21 cellular contexts compared by ENCODE assay signal in the genomic region with DNA sequence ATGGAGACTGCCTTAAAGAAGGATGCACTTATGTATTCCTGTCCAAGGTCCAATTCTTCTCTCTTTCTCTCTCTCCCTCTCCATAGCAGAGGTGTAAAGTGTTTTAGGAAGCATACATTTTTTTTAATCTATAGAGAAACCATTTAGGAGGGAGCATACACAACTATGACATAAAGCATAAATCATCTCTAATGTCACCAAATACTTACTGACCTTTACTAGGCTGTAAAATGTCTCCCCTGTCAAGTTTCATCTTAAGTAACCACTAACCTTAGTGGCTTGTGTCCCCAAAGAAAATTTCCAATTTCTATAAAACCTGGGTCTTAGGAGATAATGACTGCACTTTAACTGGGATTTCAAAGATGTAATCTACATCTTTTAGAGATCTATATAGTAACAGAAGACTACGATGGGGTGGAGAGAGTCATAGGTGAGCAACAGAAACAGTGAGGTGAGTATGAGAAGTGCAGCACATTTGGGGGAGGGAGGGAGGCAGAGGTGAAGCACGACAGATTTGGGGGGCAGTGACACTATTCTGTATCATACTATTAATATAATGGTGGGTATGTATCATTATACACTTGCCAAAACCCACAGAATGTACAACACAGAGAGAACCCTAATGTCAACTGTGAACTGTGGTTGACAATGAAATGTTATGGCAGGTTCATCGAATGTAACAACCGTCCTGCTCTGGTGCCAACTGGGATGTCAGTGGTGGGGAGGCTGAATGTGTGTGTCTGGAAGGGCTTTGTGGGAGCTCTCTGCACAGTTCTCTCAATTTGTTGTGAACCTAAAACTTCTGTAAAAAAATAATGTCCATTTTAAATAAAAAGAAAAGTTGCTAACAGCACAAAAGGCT.
DNase-seq lines count a peak whose midpoint lies in the region; ATAC-seq and TF ChIP-seq lines count a peak whose summit lies in the region.
"Had no signal": no experiment of that assay in that cellular context is flagged by ENCODE, and none has a peak within 500 bp of the region (broad histone marks: within the 10 kb centered on the region; RNA-seq: fewer than 3 reads in every experiment).

No MANE protein-coding gene starts in this region.

- H3K27me3 Mint-ChIP-seq in activated CD4-positive, alpha-beta T cell treated with anti-CD3 and anti-CD28 coated beads, Interleukin-2, amount 10 ng/mL, durations not matched to agents 24 days and 14 days = no peaks in the 10 kb centered on the region
- H3K27me3 Mint-ChIP-seq in activated CD4-positive, alpha-beta memory T cell treated with anti-CD3 and anti-CD28 coated beads, Interleukin-2, amount 10 ng/mL, durations not matched to agents 7 days and 5 days = no peaks in the 10 kb centered on the region
- H3K27me3 Mint-ChIP-seq in endothelial cell (ENCODE audit: unreplicated experiment) = peaks cover 8% of the 10 kb centered on the region
- no peaks in the 10 kb centered on the region for H3K27me3 Mint-ChIP-seq in stimulated activated naive CD8-positive, alpha-beta T cell treated with anti-CD3 and anti-CD28 coated beads, Interleukin-15, Interleukin-2, amounts not matched to agents 100 ng/mL and 50 ng/mL, for 24 hours

- no peaks in the 10 kb centered on the region for H3K27me3 ChIP-seq in left lung
- H3K27me3 ChIP-seq: MG63 had no signal

- H3K9me3 Mint-ChIP-seq in activated CD4-positive, alpha-beta T cell treated with anti-CD3 and anti-CD28 coated beads, Interleukin-2, amount 10 ng/mL, durations not matched to agents 24 days and 14 days = peaks cover 3% of the 10 kb centered on the region
- H3K9me3 Mint-ChIP-seq in activated CD4-positive, alpha-beta memory T cell treated with anti-CD3 and anti-CD28 coated beads, Interleukin-2, amount 10 ng/mL, durations not matched to agents 7 days and 5 days = no peaks in the 10 kb centered on the region
- no peaks in the 10 kb centered on the region for H3K9me3 Mint-ChIP-seq in endothelial cell (ENCODE audit: unreplicated experiment)
- H3K9me3 Mint-ChIP-seq in stimulated activated naive CD8-positive, alpha-beta T cell treated with anti-CD3 and anti-CD28 coated beads, Interleukin-15, Interleukin-2, amounts not matched to agents 100 ng/mL and 50 ng/mL, for 24 hours = no peaks in the 10 kb centered on the region
- H3K9me3 Mint-ChIP-seq: HFFc6 had no signal

- no peak overlapping the region for H3K4me3 Mint-ChIP-seq in activated CD4-positive, alpha-beta T cell treated with anti-CD3 and anti-CD28 coated beads, Interleukin-2, amount 10 ng/mL, durations not matched to agents 24 days and 14 days
- H3K4me3 Mint-ChIP-seq in activated CD4-positive, alpha-beta memory T cell treated with anti-CD3 and anti-CD28 coated beads, Interleukin-2, amount 10 ng/mL, durations not matched to agents 7 days and 5 days = no peak overlapping the region
- peak overlapping the region; percentile 3 for H3K4me3 Mint-ChIP-seq in endothelial cell (ENCODE audit: unreplicated experiment)
- peak overlapping the region; percentile 48 for H3K4me3 Mint-ChIP-seq in stimulated activated naive CD8-positive, alpha-beta T cell treated with anti-CD3 and anti-CD28 coated beads, Interleukin-15, Interleukin-2, amounts not matched to agents 100 ng/mL and 50 ng/mL, for 24 hours
- H3K4me3 Mint-ChIP-seq: HFFc6 had no signal

- H3K27ac Mint-ChIP-seq in activated CD4-positive, alpha-beta T cell treated with anti-CD3 and anti-CD28 coated beads, Interleukin-2, amount 10 ng/mL, durations not matched to agents 24 days and 14 days = peak overlapping the region; percentile 17
- H3K27ac Mint-ChIP-seq in activated CD4-positive, alpha-beta memory T cell treated with anti-CD3 and anti-CD28 coated beads, Interleukin-2, amount 10 ng/mL, durations not matched to agents 7 days and 5 days = peak overlapping the region; percentile 69
- peak overlapping the region; percentile 49 for H3K27ac Mint-ChIP-seq in endothelial cell (ENCODE audit: unreplicated experiment)
- H3K27ac Mint-ChIP-seq in stimulated activated naive CD8-positive, alpha-beta T cell treated with anti-CD3 and anti-CD28 coated beads, Interleukin-15, Interleukin-2, amounts not matched to agents 100 ng/mL and 50 ng/mL, for 24 hours = peak overlapping the region; percentile 90
- H3K27ac Mint-ChIP-seq: HFFc6 had no signal

- no peak for ATAC-seq in HG02610 (IDR thresholded peaks at IDR 0.05; ENCODE audit: unreplicated experiment)
- no peak for ATAC-seq in left lung
- ATAC-seq: left lobe of liver, PC-3 had no signal

- no peak for TF ChIP-seq CTCF in endothelial cell (IDR thresholded peaks at IDR 0.05; ENCODE audit: unreplicated experiment)
- TF ChIP-seq CTCF in left lung (IDR thresholded peaks at IDR 0.05) = no peak

- CTCF ChIA-PET in activated CD4-positive, alpha-beta memory T cell treated with anti-CD3 and anti-CD28 coated beads, Interleukin-2, amount 10 ng/mL, durations not matched to agents 7 days and 5 days (lab: Charles Lee) = interaction anchor here (0.6 kb wide), 1 partner anchor 88 kb away, joined by 4 read pairs; no protein-coding TSS in a partner anchor

- H3K36me3 Mint-ChIP-seq in activated CD4-positive, alpha-beta T cell treated with anti-CD3 and anti-CD28 coated beads, Interleukin-2, amount 10 ng/mL, durations not matched to agents 24 days and 14 days (ENCODE audit: low read depth) = peaks cover 27% of the 10 kb centered on the region
- peaks cover 24% of the 10 kb centered on the region for H3K36me3 Mint-ChIP-seq in activated CD4-positive, alpha-beta memory T cell treated with anti-CD3 and anti-CD28 coated beads, Interleukin-2, amount 10 ng/mL, durations not matched to agents 7 days and 5 days (ENCODE audit: low read depth)
- peaks cover 13% of the 10 kb centered on the region for H3K36me3 Mint-ChIP-seq in endothelial cell (ENCODE audit: low read depth, unreplicated experiment)
- peaks cover 25% of the 10 kb centered on the region for H3K36me3 Mint-ChIP-seq in stimulated activated naive CD8-positive, alpha-beta T cell treated with anti-CD3 and anti-CD28 coated beads, Interleukin-15, Interleukin-2, amounts not matched to agents 100 ng/mL and 50 ng/mL, for 24 hours (ENCODE audit: low read depth)

- no peak overlapping the region for H3K27ac ChIP-seq in left lung

- peaks cover 9 to 45% of the 10 kb centered on the region in 2 donors for H3K4me1 ChIP-seq in left lung

- intact Hi-C loops in activated CD4-positive, alpha-beta T cell treated with anti-CD3 and anti-CD28 coated beads, Interleukin-2, amount 10 ng/mL, durations not matched to agents 24 days and 14 days (cut with micrococcal nuclease) = loop anchor here (5.0 kb wide), 1 partner anchor 77 kb away; a partner anchor contains a TSS
- intact Hi-C loops in left lung (cut with DNase I) = no loop called here

- POLR2A ChIA-PET in activated CD4-positive, alpha-beta memory T cell treated with anti-CD3 and anti-CD28 coated beads, Interleukin-2, amount 10 ng/mL, durations not matched to agents 7 days and 5 days (lab: Charles Lee) = interaction anchor here (1.4 to 1.6 kb wide), 2 partner anchors 8 to 12 kb away, joined by 3 to 10 read pairs; no protein-coding TSS in a partner anchor

- DNase-seq in activated CD4-positive, alpha-beta T cell treated with anti-CD3 and anti-CD28 coated beads, Interleukin-2, amount 10 ng/mL, durations not matched to agents 24 days and 14 days = no peak
- no peak for DNase-seq in activated CD4-positive, alpha-beta T cell treated with anti-CD3 and anti-CD28 coated beads for 4 hours
- no peak for DNase-seq in activated CD4-positive, alpha-beta memory T cell treated with anti-CD3 and anti-CD28 coated beads, Interleukin-2, amount 10 ng/mL, durations not matched to agents 7 days and 5 days
- DNase-seq in endothelial cell (ENCODE audit: low spot score) (no peak), OCI-M2 (lab: John Stamatoyannopoulos, UW; ENCODE audit: unreplicated experiment) (no peak), left lung (no peak)
- DNase-seq: activated CD8-positive, alpha-beta memory T cell treated with anti-CD3 and anti-CD28 coated beads, Interleukin-2, amount 50 U/mL, for 48 hours; aorta; C1 segment of cervical spinal cord; DMS79; foreskin fibroblast; HFFc6; MG63; NCI-H187; NCI-H524 treated with DMSO at 0.1 percent for 48 hours; PC-3; SK-N-SH; stimulated activated CD4-positive, alpha-beta T cell treated with anti-CD3 and anti-CD28 coated beads, Interleukin-4, amount 100 ng/mL, for 4 hours had no signal

- H3K9me3 ChIP-seq in left lung = no peaks in the 10 kb centered on the region
- H3K9me3 ChIP-seq: MG63, SK-N-SH had no signal

- no peak overlapping the region for H3K4me3 ChIP-seq in left lung
- H3K4me3 ChIP-seq: MG63 had no signal

- H3K4me1 Mint-ChIP-seq in activated CD4-positive, alpha-beta T cell treated with anti-CD3 and anti-CD28 coated beads, Interleukin-2, amount 10 ng/mL, durations not matched to agents 24 days and 14 days = peaks cover 62% of the 10 kb centered on the region
- H3K4me1 Mint-ChIP-seq in activated CD4-positive, alpha-beta memory T cell treated with anti-CD3 and anti-CD28 coated beads, Interleukin-2, amount 10 ng/mL, durations not matched to agents 7 days and 5 days = peaks cover 82% of the 10 kb centered on the region
- H3K4me1 Mint-ChIP-seq in endothelial cell (ENCODE audit: unreplicated experiment) = peaks cover 72% of the 10 kb centered on the region
- H3K4me1 Mint-ChIP-seq in stimulated activated naive CD8-positive, alpha-beta T cell treated with anti-CD3 and anti-CD28 coated beads, Interleukin-15, Interleukin-2, amounts not matched to agents 100 ng/mL and 50 ng/mL, for 24 hours (ENCODE audit: low read depth) = peaks cover 98% of the 10 kb centered on the region

- no peaks in the 10 kb centered on the region for H3K36me3 ChIP-seq in left lung
- H3K36me3 ChIP-seq: MG63 had no signal

Comparison
In these comparisons a context has a peak if more than half of its experiments do, and no peak if none do; other contexts are left out.
1. H3K27ac Mint-ChIP-seq: peak in every context shown above with its lines; median percentile 90 in stimulated activated naive CD8-positive, alpha-beta T cell treated with anti-CD3 and anti-CD28 coated beads, Interleukin-15, Interleukin-2, amounts not matched to agents 100 ng/mL and 50 ng/mL, for 24 hours; 69 in activated CD4-positive, alpha-beta memory T cell treated with anti-CD3 and anti-CD28 coated beads, Interleukin-2, amount 10 ng/mL, durations not matched to agents 7 days and 5 days; 49 in endothelial cell; 17 in activated CD4-positive, alpha-beta T cell treated with anti-CD3 and anti-CD28 coated beads, Interleukin-2, amount 10 ng/mL, durations not matched to agents 24 days and 14 days.
2. H3K4me3 Mint-ChIP-seq: peak in endothelial cell (single experiment) and stimulated activated naive CD8-positive, alpha-beta T cell treated with anti-CD3 and anti-CD28 coated beads, Interleukin-15, Interleukin-2, amounts not matched to agents 100 ng/mL and 50 ng/mL, for 24 hours (single experiment); none in activated CD4-positive, alpha-beta T cell treated with anti-CD3 and anti-CD28 coated beads, Interleukin-2, amount 10 ng/mL, durations not matched to agents 24 days and 14 days (single experiment) and activated CD4-positive, alpha-beta memory T cell treated with anti-CD3 and anti-CD28 coated beads, Interleukin-2, amount 10 ng/mL, durations not matched to agents 7 days and 5 days (single experiment).